Comparison of ENCODE assay signal across 21 cellular contexts in genomic region chr18:13412901-13413300, GRCh38.
"Had no signal": no experiment of that assay in that cellular context is flagged by ENCODE, and none has a peak within 500 bp of the region (broad histone marks: within the 10 kb centered on the region; RNA-seq: fewer than 3 reads in every experiment).

No MANE protein-coding gene starts in this region.

- ATAC-seq: activated T-helper 17 cell treated with anti-CD3 and anti-CD28 coated beads, Interleukin-2, amount 50 U/mL, for 72 hours; WTC11 had no signal

- H3K27ac ChIP-seq: KMS-11, Peyer's patch, RWPE1 had no signal

- DNase-seq: activated CD4-positive, alpha-beta T cell treated with anti-CD3 and anti-CD28 coated beads for 1 hour; activated CD4-positive, alpha-beta T cell treated with anti-CD3 and anti-CD28 coated beads, Interleukin-2, amount 10 ng/mL, durations not matched to agents 24 days and 14 days; activated CD4-positive, alpha-beta T cell treated with anti-CD3 and anti-CD28 coated beads, Interleukin-2, amount 50 U/mL, for 48 hours; activated gamma-delta T cell; activated naive CD4-positive, alpha-beta T cell treated with anti-CD3 and anti-CD28 coated beads for 36 hours; activated T-cell treated with anti-CD3 and anti-CD28 coated beads for 4 hours; activated T-cell treated with anti-CD3 and anti-CD28 coated beads, Interleukin-2, amount 50 U/mL, for 48 hours; amygdala; NCI-H1092; NCI-H1694; NCI-H2107; NCI-H2227 treated with DMSO at 0.1 percent for 48 hours; NCI-H446 treated with DMSO at 0.1 percent for 48 hours; NCI-H69; Peyer's patch; SHP77; T-helper 9 cell had no signal

- H3K36me3 ChIP-seq: Peyer's patch had no signal

- H3K27me3 ChIP-seq: Peyer's patch had no signal

- H3K9me3 ChIP-seq: Peyer's patch had no signal

- H3K4me3 ChIP-seq: Peyer's patch had no signal
